25 cellular contexts compared by ENCODE assay signal in genomic region chr3:104887619-104888018, GRCh38.
"Had no signal": no experiment of that assay in that cellular context is flagged by ENCODE, and none has a peak within 500 bp of the region (broad histone marks: within the 10 kb centered on the region; RNA-seq: fewer than 3 reads in every experiment).

No MANE protein-coding gene starts in this region.

- H3K9me3 ChIP-seq: mucosa of descending colon, right lobe of liver, stomach, thyroid gland, vagina had no signal

- H3K4me1 Mint-ChIP-seq: immature natural killer cell, neural crest cell had no signal

- H3K27ac Mint-ChIP-seq: immature natural killer cell; memory B cell; naive B cell; natural killer cell treated with Interleukin-12 subunit alpha and Interleukin-12 subunit beta and Interleukin-15 and Interleukin-18, amount 100 ng/mL, for 72 hours; progenitor cell of endocrine pancreas had no signal

- H2AFZ ChIP-seq: parathyroid adenoma had no signal

- H3K36me3 Mint-ChIP-seq: immature natural killer cell; memory B cell; naive B cell; natural killer cell treated with Interleukin-12 subunit alpha and Interleukin-12 subunit beta and Interleukin-15 and Interleukin-18, amount 100 ng/mL, for 72 hours had no signal

- ATAC-seq: left colon; left ventricle myocardium superior; mucosa of descending colon; natural killer cell treated with Interleukin-12 subunit alpha and Interleukin-12 subunit beta and Interleukin-15 and Interleukin-18, amount 100 ng/mL, for 72 hours; right lobe of liver had no signal

- H3K27ac ChIP-seq: dorsolateral prefrontal cortex, parathyroid adenoma, right lobe of liver, stomach, thyroid gland, vagina had no signal

- H3K4me1 ChIP-seq: parathyroid adenoma, right lobe of liver, stomach, thyroid gland, vagina had no signal

- H3K9ac ChIP-seq: parathyroid adenoma had no signal

- H3K4me3 ChIP-seq: dorsolateral prefrontal cortex, lung, mucosa of descending colon, right lobe of liver, stomach, thyroid gland, vagina had no signal

- H3K9me3 Mint-ChIP-seq: memory B cell, neural crest cell had no signal

- DNase-seq: dorsolateral prefrontal cortex; effector CD4-positive, alpha-beta T cell; hypothalamus; immature natural killer cell; islet precursor cell; kidney glomerular epithelial cell; left colon; left ventricle myocardium superior; mucosa of descending colon; naive B cell; right lobe of liver; small intestine; stimulated activated CD4-positive, alpha-beta T cell treated with anti-CD3 and anti-CD28 coated beads, Interleukin-15, amount 100 ng/mL, for 24 hours; stimulated activated CD4-positive, alpha-beta T cell treated with anti-CD3 and anti-CD28 coated beads, Interleukin-2, amount 100 ng/mL, for 48 hours; stimulated activated naive CD4-positive, alpha-beta T cell treated with Interleukin-2 at 50 U/mL for 16 hours; stomach; thyroid gland; trophoblast cell had no signal

- H3K27me3 Mint-ChIP-seq: memory B cell; naive B cell; natural killer cell treated with Interleukin-12 subunit alpha and Interleukin-12 subunit beta and Interleukin-15 and Interleukin-18, amount 100 ng/mL, for 72 hours; progenitor cell of endocrine pancreas had no signal

- H3K79me2 ChIP-seq: parathyroid adenoma had no signal

- H3K27me3 ChIP-seq: dorsolateral prefrontal cortex, right lobe of liver, stomach, thyroid gland, vagina had no signal

- H3K4me3 Mint-ChIP-seq: immature natural killer cell; memory B cell; naive B cell; natural killer cell treated with Interleukin-12 subunit alpha and Interleukin-12 subunit beta and Interleukin-15 and Interleukin-18, amount 100 ng/mL, for 72 hours; neural crest cell had no signal

- H3K36me3 ChIP-seq: right lobe of liver, stomach, thyroid gland, vagina had no signal
